ENCODE assay signal across 29 cellular contexts in genomic region chr12:115412821-115413220, GRCh38.
"Had no signal": no experiment of that assay in that cellular context is flagged by ENCODE, and none has a peak within 500 bp of the region (broad histone marks: within the 10 kb centered on the region; RNA-seq: fewer than 3 reads in every experiment).

No MANE protein-coding gene starts in this region.

- H3K27me3 ChIP-seq: adrenal gland, breast epithelium, cardiac muscle cell, colonic mucosa, foreskin keratinocyte, gastrocnemius medialis had no signal

- H3K27ac ChIP-seq: adrenal gland, breast epithelium, cardiac muscle cell, colonic mucosa, epithelial cell of prostate, foreskin keratinocyte, gastrocnemius medialis, heart left ventricle had no signal

- ATAC-seq: activated CD4-positive, alpha-beta T cell treated with anti-CD3 and anti-CD28 coated beads for 36 hours; activated CD8-positive, alpha-beta memory T cell treated with anti-CD3 and anti-CD28 coated beads, Interleukin-2, amount 10 ng/mL, durations not matched to agents 7 days and 5 days; activated CD8-positive, alpha-beta T cell treated with anti-CD3 and anti-CD28 coated beads, Interleukin-2, amount 10 ng/mL, durations not matched to agents 7 days and 5 days; activated naive CD8-positive, alpha-beta T cell treated with anti-CD3 and anti-CD28 coated beads, Interleukin-2, amount 50 U/mL, for 24 hours; foreskin keratinocyte; gastrocnemius medialis; heart left ventricle; T-helper 17 cell had no signal

- H3K4me3 ChIP-seq: adrenal gland, breast epithelium, cardiac muscle cell, colonic mucosa, gastrocnemius medialis, heart left ventricle had no signal

- H3K36me3 ChIP-seq: adrenal gland, breast epithelium, cardiac muscle cell, colonic mucosa, gastrocnemius medialis, heart left ventricle had no signal

- H3K4me1 ChIP-seq: adrenal gland, breast epithelium, colonic mucosa, foreskin keratinocyte, gastrocnemius medialis, heart left ventricle had no signal

- DNase-seq: activated CD4-positive, alpha-beta memory T cell treated with anti-CD3 and anti-CD28 coated beads for 36 hours; activated CD4-positive, alpha-beta T cell treated with anti-CD3 and anti-CD28 coated beads for 36 hours; activated CD4-positive, alpha-beta T cell treated with anti-CD3 and anti-CD28 coated beads, Interleukin-2, amount 10 ng/mL, durations not matched to agents 24 days and 14 days; activated CD4-positive, CD25-positive, alpha-beta regulatory T cell; activated CD4-positive, CD25-positive, alpha-beta regulatory T cell treated with anti-CD3 and anti-CD28 coated beads, Interleukin-2, amount 50 U/mL, for 72 hours; activated CD8-positive, alpha-beta memory T cell treated with anti-CD3 and anti-CD28 coated beads, Interleukin-2, amount 10 ng/mL, durations not matched to agents 7 days and 5 days; activated CD8-positive, alpha-beta memory T cell treated with anti-CD3 and anti-CD28 coated beads, Interleukin-2, amount 50 U/mL, for 4 hours; activated CD8-positive, alpha-beta T cell treated with anti-CD3 and anti-CD28 coated beads, Interleukin-2, amount 10 ng/mL, durations not matched to agents 7 days and 5 days; activated effector memory CD4-positive, alpha-beta T cell treated with anti-CD3 and anti-CD28 coated beads, Interleukin-2, amount 50 U/mL, for 16 hours; activated naive CD4-positive, alpha-beta T cell treated with anti-CD3 and anti-CD28 coated beads for 36 hours; activated naive CD8-positive, alpha-beta T cell treated with anti-CD3 and anti-CD28 coated beads for 36 hours; activated naive CD8-positive, alpha-beta T cell treated with anti-CD3 and anti-CD28 coated beads, Interleukin-2, amount 50 U/mL, for 24 hours; activated T-cell treated with anti-CD3 and anti-CD28 coated beads, Interleukin-2, amount 50 U/mL, for 1 hour; activated T-cell treated with anti-CD3 and anti-CD28 coated beads, Interleukin-2, amount 50 U/mL, for 48 hours; adrenal gland; amygdala; aorta; central memory CD4-positive, alpha-beta T cell; cerebellar nuclear complex; colonic mucosa; effector CD8-positive, alpha-beta T cell; foreskin keratinocyte; gastrocnemius medialis; glutamatergic neuron; heart left ventricle; T-helper 17 cell had no signal

- H3K9me3 ChIP-seq: adrenal gland, breast epithelium, colonic mucosa, gastrocnemius medialis had no signal
